In the genomic region with DNA sequence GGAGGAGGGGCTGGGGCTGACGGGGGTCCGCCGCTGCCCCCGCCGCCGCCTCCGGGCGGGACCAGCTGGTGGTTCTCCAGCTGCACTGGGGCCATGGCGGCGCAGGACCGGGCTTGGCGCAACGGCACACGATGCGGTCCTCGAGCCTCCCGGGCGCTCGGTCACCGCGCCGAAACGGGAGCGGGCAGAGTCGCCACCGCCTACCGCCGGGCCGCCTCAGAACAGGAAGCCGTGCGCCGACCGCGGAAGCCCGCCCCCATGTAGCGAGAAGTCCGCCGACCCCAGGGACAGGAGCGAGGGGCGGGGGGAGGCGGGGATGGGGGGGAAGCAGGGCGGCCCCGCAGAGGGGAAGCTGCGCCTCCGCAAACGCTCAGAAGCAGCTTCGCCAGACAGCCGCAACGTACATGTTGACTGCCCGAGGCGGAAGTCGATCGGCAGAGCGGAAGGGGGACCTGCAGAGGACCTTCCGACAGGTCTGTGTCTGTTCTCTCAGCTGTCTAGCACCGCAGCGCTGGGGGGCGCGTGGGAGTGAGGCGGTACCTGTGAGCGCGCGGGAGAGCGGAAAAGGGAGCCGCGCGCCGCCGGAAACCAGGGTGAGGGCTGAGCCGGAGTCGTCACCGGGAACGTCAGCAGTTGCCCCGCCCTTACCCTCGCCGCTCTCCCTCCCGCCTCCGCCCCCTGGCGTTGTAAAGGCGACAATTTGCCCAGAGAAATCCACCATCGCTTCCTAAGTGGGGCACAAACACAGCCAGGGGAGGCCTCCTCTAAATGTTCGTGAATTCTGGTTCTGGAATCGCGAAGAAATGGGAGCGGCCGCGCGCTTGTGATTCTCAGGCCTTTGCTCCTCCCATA, we compare ENCODE assay signal across 8 cellular contexts. TPM values are rescaled to one million over a fixed set of nuclear protein-coding genes. Genes with fewer than 3 reads are reported as not detected.
DNase-seq lines count a peak whose midpoint lies in the region; ATAC-seq and TF ChIP-seq lines count a peak whose summit lies in the region.

A gene (minus strand): TSS at position 225 of the 852 bp plus-strand sequence. CDS start 130 bp downstream, at position 95.

- H3K27ac Mint-ChIP-seq in WTC11 = peak within 1 kb of the TSS; percentile 99
- peak within 1 kb of the TSS; percentile 97 to 99 (median 99) for H3K27ac Mint-ChIP-seq in immature natural killer cell

- POLR2A ChIA-PET in WTC11 (lab: Charles Lee) = interaction anchor here (0.5 kb wide), 1 partner anchor 534 kb away, joined by 3 read pairs; no protein-coding TSS in a partner anchor

- intact Hi-C loops in spleen (cut with DNase I; ENCODE audit: low total_unique reads) = no loop called here

- 0 to 1% (median 0%) methylated on average over 7 to 88 of the region's 88 CpGs for WGBS in spleen, 5 donors

- peak within 1 kb of the TSS; percentile 83 for H3K4me3 Mint-ChIP-seq in WTC11
- peak within 1 kb of the TSS; percentile 93 to 97 (median 94) for H3K4me3 Mint-ChIP-seq in immature natural killer cell

- H3K4me1 Mint-ChIP-seq in WTC11 (peaks cover 27% of the 10 kb centered on the region), immature natural killer cell (peaks cover 49 to 55% of the 10 kb centered on the region in 2 donors)

- H3K36me3 ChIP-seq in spleen = no peaks in the 10 kb centered on the region

- TF ChIP-seq CTCF in AG09309 (IDR thresholded peaks at IDR 0.05; ENCODE audit: control insufficient read depth, insufficient read depth, low read depth, low read length, missing control alignments) = peak; percentile 69
- TF ChIP-seq CTCF in WTC11 (IDR thresholded peaks at IDR 0.05) = 0 out of 2 replicates have a peak, but pooled peaks have one; percentile 16
- TF ChIP-seq CTCF in cardiac fibroblast (IDR thresholded peaks at IDR 0.05; ENCODE audit: low read depth, low read length) = peak; percentile 44
- TF ChIP-seq CTCF in spleen (IDR thresholded peaks at IDR 0.05 in 8 of 11, conservative IDR thresholded peaks at IDR 0.05 in 3 of 11) = peak; percentile 20 to 81 (median 70)

- CTCF ChIA-PET in WTC11 (lab: Charles Lee) = interaction anchor here (0.8 to 1.2 kb wide), 3 partner anchors 14 to 59 kb away, joined by 3 to 4 read pairs (median 3); no protein-coding TSS in a partner anchor

- ATAC-seq in GM18909 (IDR thresholded peaks at IDR 0.05; ENCODE audit: poor library complexity, unreplicated experiment) = peak; percentile 88
- ATAC-seq in HG03175 (IDR thresholded peaks at IDR 0.05; ENCODE audit: unreplicated experiment) = peak; percentile 88
- ATAC-seq in WTC11 = peak; percentile 92

- H3K27me3 ChIP-seq in spleen (replicated peaks in 1 of 7) = peaks cover 0 to 12% (median 0%) of the 10 kb centered on the region in 7 donors

- H3K4me1 ChIP-seq in spleen = peaks cover 12 to 53% (median 32%) of the 10 kb centered on the region in 6 donors

- peak within 1 kb of the TSS; percentile 91 to 97 (median 96) for H3K27ac ChIP-seq in spleen

- peaks cover 13% of the 10 kb centered on the region for H3K36me3 Mint-ChIP-seq in WTC11
- no peaks in the 10 kb centered on the region for H3K36me3 Mint-ChIP-seq in immature natural killer cell

- H3K9me3 ChIP-seq in spleen = no peaks in the 10 kb centered on the region

- no peak for TF ChIP-seq POLR2A in spleen (IDR thresholded peaks at IDR 0.05)

- H3K4me3 ChIP-seq in AG09309 (ENCODE audit: control insufficient read depth, low read depth, low read length) (peak within 1 kb of the TSS; percentile 75), cardiac fibroblast (replicated peaks in 1 of 2; ENCODE audit: low read depth in 2 of 2, low read length in 2 of 2) (peak within 1 kb of the TSS; percentile 61 to 71), spleen (peak within 1 kb of the TSS; percentile 60 to 89 (median 74))

- H3K9me3 Mint-ChIP-seq in WTC11 = no peaks in the 10 kb centered on the region
- no peaks in the 10 kb centered on the region for H3K9me3 Mint-ChIP-seq in immature natural killer cell

- no peaks in the 10 kb centered on the region for H3K27me3 Mint-ChIP-seq in WTC11 (ENCODE audit: low read depth)
- H3K27me3 Mint-ChIP-seq in immature natural killer cell (ENCODE audit: low read depth in 3 of 3) = peaks cover 12 to 20% (median 14%) of the 10 kb centered on the region in 3 donors

- DNase-seq in AG09309 (ENCODE audit: low read depth) (peak; percentile 41), NCI-H2227 treated with DMSO at 0.1 percent for 48 hours (lab: John Stamatoyannopoulos, UW) (peak; percentile 95), WTC11 (ENCODE audit: low spot score) (peak; percentile 83), cardiac fibroblast (ENCODE audit: low read depth in 2 of 2) (peak; percentile 85 to 89), immature natural killer cell (peak; percentile 96 to 98 (median 97)), spleen (peak; percentile 98)

TF ChIP-seq in WTC11, 78 proteins besides CTCF, POLR2A, EP300 and RAD21 (continues in another document):
- TF ChIP-seq FOXJ3 (CRISPR knock-in tag; IDR thresholded peaks at IDR 0.05; ENCODE audit: borderline replicate concordance) (no peak), FOXP1 (CRISPR knock-in tag; IDR thresholded peaks at IDR 0.05; ENCODE audit: borderline replicate concordance) (0 out of 2 replicates have a peak, but pooled peaks have one; percentile 12), MYBL2 (CRISPR knock-in tag; IDR thresholded peaks at IDR 0.05) (no peak), SP1 (CRISPR knock-in tag; conservative IDR thresholded peaks at IDR 0.05) (peak; percentile 18; the same call in 1 of the 2 replicates), ZBTB21 (CRISPR knock-in tag; IDR thresholded peaks at IDR 0.05; ENCODE audit: borderline replicate concordance) (no peak), FOXK1 (CRISPR knock-in tag; IDR thresholded peaks at IDR 0.05) (peak; percentile 44; the same call in 1 of the 2 replicates)
- TF ChIP-seq, protein P1, sequence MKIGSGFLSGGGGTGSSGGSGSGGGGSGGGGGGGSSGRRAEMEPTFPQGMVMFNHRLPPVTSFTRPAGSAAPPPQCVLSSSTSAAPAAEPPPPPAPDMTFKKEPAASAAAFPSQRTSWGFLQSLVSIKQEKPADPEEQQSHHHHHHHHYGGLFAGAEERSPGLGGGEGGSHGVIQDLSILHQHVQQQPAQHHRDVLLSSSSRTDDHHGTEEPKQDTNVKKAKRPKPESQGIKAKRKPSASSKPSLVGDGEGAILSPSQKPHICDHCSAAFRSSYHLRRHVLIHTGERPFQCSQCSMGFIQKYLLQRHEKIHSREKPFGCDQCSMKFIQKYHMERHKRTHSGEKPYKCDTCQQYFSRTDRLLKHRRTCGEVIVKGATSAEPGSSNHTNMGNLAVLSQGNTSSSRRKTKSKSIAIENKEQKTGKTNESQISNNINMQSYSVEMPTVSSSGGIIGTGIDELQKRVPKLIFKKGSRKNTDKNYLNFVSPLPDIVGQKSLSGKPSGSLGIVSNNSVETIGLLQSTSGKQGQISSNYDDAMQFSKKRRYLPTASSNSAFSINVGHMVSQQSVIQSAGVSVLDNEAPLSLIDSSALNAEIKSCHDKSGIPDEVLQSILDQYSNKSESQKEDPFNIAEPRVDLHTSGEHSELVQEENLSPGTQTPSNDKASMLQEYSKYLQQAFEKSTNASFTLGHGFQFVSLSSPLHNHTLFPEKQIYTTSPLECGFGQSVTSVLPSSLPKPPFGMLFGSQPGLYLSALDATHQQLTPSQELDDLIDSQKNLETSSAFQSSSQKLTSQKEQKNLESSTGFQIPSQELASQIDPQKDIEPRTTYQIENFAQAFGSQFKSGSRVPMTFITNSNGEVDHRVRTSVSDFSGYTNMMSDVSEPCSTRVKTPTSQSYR (CRISPR knock-in tag; IDR thresholded peaks at IDR 0.05) = no peak
- TF ChIP-seq, protein P2, sequence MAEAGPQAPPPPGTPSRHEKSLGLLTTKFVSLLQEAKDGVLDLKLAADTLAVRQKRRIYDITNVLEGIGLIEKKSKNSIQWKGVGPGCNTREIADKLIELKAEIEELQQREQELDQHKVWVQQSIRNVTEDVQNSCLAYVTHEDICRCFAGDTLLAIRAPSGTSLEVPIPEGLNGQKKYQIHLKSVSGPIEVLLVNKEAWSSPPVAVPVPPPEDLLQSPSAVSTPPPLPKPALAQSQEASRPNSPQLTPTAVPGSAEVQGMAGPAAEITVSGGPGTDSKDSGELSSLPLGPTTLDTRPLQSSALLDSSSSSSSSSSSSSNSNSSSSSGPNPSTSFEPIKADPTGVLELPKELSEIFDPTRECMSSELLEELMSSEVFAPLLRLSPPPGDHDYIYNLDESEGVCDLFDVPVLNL (CRISPR knock-in tag; IDR thresholded peaks at IDR 0.05; ENCODE audit: borderline replicate concordance, low read depth) = no peak
- TF ChIP-seq, protein P3, sequence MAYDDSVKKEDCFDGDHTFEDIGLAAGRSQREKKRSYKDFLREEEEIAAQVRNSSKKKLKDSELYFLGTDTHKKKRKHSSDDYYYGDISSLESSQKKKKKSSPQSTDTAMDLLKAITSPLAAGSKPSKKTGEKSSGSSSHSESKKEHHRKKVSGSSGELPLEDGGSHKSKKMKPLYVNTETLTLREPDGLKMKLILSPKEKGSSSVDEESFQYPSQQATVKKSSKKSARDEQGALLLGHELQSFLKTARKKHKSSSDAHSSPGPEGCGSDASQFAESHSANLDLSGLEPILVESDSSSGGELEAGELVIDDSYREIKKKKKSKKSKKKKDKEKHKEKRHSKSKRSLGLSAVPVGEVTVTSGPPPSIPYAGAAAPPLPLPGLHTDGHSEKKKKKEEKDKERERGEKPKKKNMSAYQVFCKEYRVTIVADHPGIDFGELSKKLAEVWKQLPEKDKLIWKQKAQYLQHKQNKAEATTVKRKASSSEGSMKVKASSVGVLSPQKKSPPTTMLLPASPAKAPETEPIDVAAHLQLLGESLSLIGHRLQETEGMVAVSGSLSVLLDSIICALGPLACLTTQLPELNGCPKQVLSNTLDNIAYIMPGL (CRISPR knock-in tag; IDR thresholded peaks at IDR 0.05) = peak; percentile 57; the same call in 1 of the 2 replicates

RNA-seq across cellular contexts. Expression of the gene that starts here (rescaled TPM):
- total RNA-seq in WTC11 (2021) (83.3 to 111 TPM (median 104 TPM) in 3 replicates), spleen (10 to 100 TPM; 33.1 to 63.9 (median 55.2) TPM)
- polyA plus RNA-seq in immature natural killer cell (10 to 100 TPM in 1 of 3 donors, 1 to 10 TPM in 2; 5.1 to 15.9 (median 7.1) TPM), spleen (10 to 100 TPM in 1 of 3 donors, 1 to 10 TPM in 2; 6.9 to 10.8 (median 8.0) TPM)

Comparison
In these comparisons a context has a peak if more than half of its experiments do, and no peak if none do; other contexts are left out.
1. Peak in every context shown above with its lines: DNase-seq, ATAC-seq, H3K4me3 ChIP-seq and H3K27ac ChIP-seq.
2. DNase-seq: peak in every context shown above with its lines; median percentile 98 in spleen; 97 in immature natural killer cell; 95 in NCI-H2227 treated with DMSO at 0.1 percent for 48 hours; 87 in cardiac fibroblast; 83 in WTC11; 41 in AG09309.
3. CTCF ChIP-seq: peak in every context shown above with its lines; median percentile 70 in spleen; 69 in AG09309; 44 in cardiac fibroblast; 16 in WTC11.